Comparison of ENCODE assay signal across 1 cellular context in the genomic region with DNA sequence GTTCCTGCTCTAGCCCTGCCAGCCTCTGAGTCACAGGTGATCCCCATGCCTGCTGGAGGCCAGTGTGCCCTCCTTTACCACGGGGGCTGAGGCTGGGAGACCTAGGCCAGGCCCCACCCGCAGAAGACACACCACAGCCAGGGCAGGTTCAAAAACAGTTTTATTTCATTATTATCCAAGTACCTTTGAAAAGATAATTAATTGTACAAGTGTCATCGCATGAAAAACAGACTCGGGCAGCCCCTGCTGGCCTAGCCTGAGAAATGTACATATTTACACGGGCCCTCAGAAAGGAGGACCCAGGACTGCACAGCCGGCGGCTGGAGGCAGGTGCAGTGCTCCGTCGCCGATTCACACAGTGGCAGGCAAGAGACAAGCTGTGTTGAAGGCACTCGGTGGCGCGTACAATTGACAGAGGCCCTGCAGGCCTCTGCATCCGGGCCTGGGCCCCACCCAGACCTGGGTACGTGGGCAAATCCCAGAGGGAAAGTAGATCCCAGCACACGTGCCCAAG.
TF ChIP-seq lines count a peak whose summit lies in the region.

No MANE protein-coding gene starts in this region.

TF ChIP-seq in HEK293, 187 proteins besides CTCF, POLR2A, EP300 and RAD21 (continued from another document):
- TF ChIP-seq REPIN1 (tag by site-specific recombination; IDR thresholded peaks at IDR 0.05; ENCODE audit: low read depth) (no peak), ZNF660 (tag by site-specific recombination; IDR thresholded peaks at IDR 0.05) (no peak), ZNF112 (tag by site-specific recombination; IDR thresholded peaks at IDR 0.05) (no peak), ZNF521 (tag by site-specific recombination; IDR thresholded peaks at IDR 0.05) (no peak), ZNF600 (tag by site-specific recombination; IDR thresholded peaks at IDR 0.05) (0 out of 2 replicates have a peak, but pooled peaks have one; percentile 1), ZNF664 (tag by site-specific recombination; IDR thresholded peaks at IDR 0.05) (no peak), ZNF654 (tag by site-specific recombination; IDR thresholded peaks at IDR 0.05; ENCODE audit: low read depth) (peak; percentile 15; the same call in 1 of the 2 replicates), OVOL3 (tag by site-specific recombination; IDR thresholded peaks at IDR 0.05) (no peak), FEZF1 (tag by site-specific recombination; IDR thresholded peaks at IDR 0.05) (no peak), ZNF274 (IDR thresholded peaks at IDR 0.05; ENCODE audit: low read length) (no peak), ZNF274 (tag by site-specific recombination; IDR thresholded peaks at IDR 0.05; ENCODE audit: borderline replicate concordance) (no peak), ZNF16 (tag by site-specific recombination; IDR thresholded peaks at IDR 0.05; ENCODE audit: low read depth) (no peak), SCRT2 (tag by site-specific recombination; IDR thresholded peaks at IDR 0.05) (no peak), ZNF266 (tag by site-specific recombination; IDR thresholded peaks at IDR 0.05; ENCODE audit: low read depth) (no peak)
- TF ChIP-seq, protein P1, sequence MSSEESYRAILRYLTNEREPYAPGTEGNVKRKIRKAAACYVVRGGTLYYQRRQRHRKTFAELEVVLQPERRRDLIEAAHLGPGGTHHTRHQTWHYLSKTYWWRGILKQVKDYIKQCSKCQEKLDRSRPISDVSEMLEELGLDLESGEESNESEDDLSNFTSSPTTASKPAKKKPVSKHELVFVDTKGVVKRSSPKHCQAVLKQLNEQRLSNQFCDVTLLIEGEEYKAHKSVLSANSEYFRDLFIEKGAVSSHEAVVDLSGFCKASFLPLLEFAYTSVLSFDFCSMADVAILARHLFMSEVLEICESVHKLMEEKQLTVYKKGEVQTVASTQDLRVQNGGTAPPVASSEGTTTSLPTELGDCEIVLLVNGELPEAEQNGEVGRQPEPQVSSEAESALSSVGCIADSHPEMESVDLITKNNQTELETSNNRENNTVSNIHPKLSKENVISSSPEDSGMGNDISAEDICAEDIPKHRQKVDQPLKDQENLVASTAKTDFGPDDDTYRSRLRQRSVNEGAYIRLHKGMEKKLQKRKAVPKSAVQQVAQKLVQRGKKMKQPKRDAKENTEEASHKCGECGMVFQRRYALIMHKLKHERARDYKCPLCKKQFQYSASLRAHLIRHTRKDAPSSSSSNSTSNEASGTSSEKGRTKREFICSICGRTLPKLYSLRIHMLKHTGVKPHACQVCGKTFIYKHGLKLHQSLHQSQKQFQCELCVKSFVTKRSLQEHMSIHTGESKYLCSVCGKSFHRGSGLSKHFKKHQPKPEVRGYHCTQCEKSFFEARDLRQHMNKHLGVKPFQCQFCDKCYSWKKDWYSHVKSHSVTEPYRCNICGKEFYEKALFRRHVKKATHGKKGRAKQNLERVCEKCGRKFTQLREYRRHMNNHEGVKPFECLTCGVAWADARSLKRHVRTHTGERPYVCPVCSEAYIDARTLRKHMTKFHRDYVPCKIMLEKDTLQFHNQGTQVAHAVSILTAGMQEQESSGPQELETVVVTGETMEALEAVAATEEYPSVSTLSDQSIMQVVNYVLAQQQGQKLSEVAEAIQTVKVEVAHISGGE (tag by site-specific recombination; conservative IDR thresholded peaks at IDR 0.05; ENCODE audit: low read depth), result no peak
- TF ChIP-seq, protein P2, sequence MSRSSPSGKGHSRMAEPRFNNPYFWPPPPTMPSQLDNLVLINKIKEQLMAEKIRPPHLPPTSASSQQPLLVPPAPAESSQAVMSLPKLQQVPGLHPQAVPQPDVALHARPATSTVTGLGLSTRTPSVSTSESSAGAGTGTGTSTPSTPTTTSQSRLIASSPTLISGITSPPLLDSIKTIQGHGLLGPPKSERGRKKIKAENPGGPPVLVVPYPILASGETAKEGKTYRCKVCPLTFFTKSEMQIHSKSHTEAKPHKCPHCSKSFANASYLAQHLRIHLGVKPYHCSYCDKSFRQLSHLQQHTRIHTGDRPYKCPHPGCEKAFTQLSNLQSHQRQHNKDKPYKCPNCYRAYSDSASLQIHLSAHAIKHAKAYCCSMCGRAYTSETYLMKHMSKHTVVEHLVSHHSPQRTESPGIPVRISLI (tag by site-specific recombination; IDR thresholded peaks at IDR 0.05), result no peak
- TF ChIP-seq, protein P3, sequence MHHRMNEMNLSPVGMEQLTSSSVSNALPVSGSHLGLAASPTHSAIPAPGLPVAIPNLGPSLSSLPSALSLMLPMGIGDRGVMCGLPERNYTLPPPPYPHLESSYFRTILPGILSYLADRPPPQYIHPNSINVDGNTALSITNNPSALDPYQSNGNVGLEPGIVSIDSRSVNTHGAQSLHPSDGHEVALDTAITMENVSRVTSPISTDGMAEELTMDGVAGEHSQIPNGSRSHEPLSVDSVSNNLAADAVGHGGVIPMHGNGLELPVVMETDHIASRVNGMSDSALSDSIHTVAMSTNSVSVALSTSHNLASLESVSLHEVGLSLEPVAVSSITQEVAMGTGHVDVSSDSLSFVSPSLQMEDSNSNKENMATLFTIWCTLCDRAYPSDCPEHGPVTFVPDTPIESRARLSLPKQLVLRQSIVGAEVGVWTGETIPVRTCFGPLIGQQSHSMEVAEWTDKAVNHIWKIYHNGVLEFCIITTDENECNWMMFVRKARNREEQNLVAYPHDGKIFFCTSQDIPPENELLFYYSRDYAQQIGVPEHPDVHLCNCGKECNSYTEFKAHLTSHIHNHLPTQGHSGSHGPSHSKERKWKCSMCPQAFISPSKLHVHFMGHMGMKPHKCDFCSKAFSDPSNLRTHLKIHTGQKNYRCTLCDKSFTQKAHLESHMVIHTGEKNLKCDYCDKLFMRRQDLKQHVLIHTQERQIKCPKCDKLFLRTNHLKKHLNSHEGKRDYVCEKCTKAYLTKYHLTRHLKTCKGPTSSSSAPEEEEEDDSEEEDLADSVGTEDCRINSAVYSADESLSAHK (tag by site-specific recombination; IDR thresholded peaks at IDR 0.05), result no peak
